1 cellular context compared by ENCODE assay signal in the genomic region with DNA sequence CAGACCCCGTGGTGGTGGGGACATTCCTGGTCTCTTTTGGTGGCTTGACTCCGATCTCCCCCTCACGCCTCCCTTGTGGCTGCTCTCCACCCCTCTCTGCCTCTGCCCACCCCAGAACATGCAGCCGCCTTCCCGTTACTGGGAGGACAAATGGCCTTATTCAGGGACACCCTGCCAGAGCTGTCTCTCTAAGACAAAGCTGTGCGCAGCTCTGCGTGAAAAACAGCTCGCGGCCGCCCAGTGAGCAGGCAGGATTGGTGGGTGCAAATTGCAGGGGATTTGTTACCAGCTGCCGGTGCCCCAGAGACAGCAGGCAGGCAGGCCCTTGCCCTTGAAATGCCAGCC.
TF ChIP-seq lines count a peak whose summit lies in the region.

No MANE protein-coding gene starts in this region.

TF ChIP-seq in SK-N-SH treated with all-trans-retinoic acid at 6 μM for 48 hours, 23 proteins besides CTCF, POLR2A, EP300 and RAD21 (continued from another document):
- TF ChIP-seq PATZ1 (CRISPR knock-in tag; IDR thresholded peaks at IDR 0.05; ENCODE audit: borderline replicate concordance) (no peak), TOX (CRISPR knock-in tag; IDR thresholded peaks at IDR 0.05; ENCODE audit: borderline replicate concordance) (no peak), TCF4 (CRISPR knock-in tag; IDR thresholded peaks at IDR 0.05; ENCODE audit: borderline replicate concordance) (no peak), ZNF8 (CRISPR knock-in tag; IDR thresholded peaks at IDR 0.05) (0 out of 2 replicates have a peak, but pooled peaks have one; percentile 4), ZC3H10 (CRISPR knock-in tag; IDR thresholded peaks at IDR 0.05) (no peak)
- TF ChIP-seq, protein P1, sequence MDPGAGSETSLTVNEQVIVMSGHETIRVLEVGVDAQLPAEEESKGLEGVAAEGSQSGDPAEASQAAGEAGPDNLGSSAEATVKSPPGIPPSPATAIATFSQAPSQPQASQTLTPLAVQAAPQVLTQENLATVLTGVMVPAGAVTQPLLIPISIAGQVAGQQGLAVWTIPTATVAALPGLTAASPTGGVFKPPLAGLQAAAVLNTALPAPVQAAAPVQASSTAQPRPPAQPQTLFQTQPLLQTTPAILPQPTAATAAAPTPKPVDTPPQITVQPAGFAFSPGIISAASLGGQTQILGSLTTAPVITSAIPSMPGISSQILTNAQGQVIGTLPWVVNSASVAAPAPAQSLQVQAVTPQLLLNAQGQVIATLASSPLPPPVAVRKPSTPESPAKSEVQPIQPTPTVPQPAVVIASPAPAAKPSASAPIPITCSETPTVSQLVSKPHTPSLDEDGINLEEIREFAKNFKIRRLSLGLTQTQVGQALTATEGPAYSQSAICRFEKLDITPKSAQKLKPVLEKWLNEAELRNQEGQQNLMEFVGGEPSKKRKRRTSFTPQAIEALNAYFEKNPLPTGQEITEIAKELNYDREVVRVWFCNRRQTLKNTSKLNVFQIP (CRISPR knock-in tag; IDR thresholded peaks at IDR 0.05; ENCODE audit: borderline replicate concordance, low read depth): no peak
- TF ChIP-seq, protein P2, sequence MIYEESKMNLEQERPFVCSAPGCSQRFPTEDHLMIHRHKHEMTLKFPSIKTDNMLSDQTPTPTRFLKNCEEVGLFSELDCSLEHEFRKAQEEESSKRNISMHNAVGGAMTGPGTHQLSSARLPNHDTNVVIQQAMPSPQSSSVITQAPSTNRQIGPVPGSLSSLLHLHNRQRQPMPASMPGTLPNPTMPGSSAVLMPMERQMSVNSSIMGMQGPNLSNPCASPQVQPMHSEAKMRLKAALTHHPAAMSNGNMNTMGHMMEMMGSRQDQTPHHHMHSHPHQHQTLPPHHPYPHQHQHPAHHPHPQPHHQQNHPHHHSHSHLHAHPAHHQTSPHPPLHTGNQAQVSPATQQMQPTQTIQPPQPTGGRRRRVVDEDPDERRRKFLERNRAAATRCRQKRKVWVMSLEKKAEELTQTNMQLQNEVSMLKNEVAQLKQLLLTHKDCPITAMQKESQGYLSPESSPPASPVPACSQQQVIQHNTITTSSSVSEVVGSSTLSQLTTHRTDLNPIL (CRISPR knock-in tag; IDR thresholded peaks at IDR 0.05; ENCODE audit: low read depth): no peak
TF ChIP-seq in SK-N-SH treated with all-trans-retinoic acid at 6 μM for 48 hours: peak in this region for 4.
